8 cellular contexts compared by ENCODE assay signal in the genomic region with DNA sequence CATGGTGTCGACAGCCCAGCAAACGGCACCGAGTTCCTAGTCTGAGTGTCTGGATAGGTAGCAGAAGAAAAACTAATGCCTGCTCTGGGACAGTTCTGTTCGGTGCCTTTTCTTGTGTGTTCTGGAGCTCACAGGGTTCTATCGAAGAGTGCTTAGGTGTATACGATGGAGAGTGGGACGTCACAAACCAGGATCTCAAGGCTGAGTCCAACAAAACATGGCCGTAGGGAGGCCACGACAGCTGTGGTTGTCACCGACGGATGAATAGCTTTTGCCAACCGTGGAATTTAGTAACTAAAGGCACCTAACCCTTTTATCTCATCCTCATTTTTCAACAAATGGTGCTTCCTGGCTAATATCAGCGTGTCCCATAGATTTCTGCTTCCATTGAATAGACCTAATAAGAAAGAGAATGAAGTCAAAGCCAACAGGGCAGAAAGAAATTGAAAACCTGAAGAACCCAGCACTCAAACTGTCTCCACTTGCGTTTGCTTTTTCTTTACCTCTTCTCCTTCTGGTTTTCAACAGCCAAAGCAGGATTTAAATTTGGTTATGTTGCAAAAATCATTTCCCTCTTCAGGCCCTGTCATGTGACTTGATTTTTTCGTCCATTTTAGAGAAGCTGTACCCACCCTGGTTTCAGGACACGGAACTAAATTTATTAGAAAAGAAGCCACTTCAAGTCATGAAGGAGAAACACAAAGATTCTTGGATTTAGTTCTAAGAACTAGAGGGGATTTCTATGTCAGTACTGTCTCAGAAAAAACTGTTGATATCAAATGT. TPM values are rescaled to one million over a fixed set of nuclear protein-coding genes. Genes with fewer than 3 reads are reported as not detected.
A peak's percentile ranks its signal among the peaks of the same experiment; 100 is the strongest.
DNase-seq lines count a peak whose midpoint lies in the region; ATAC-seq and FAIRE-seq lines count a peak whose summit lies in the region.

No MANE protein-coding gene starts in this region.

- peak overlapping the region; percentile 95 for H3K27ac Mint-ChIP-seq in activated naive CD4-positive, alpha-beta T cell treated with anti-CD3 and anti-CD28 coated beads, Interleukin-2, amount 50 U/mL, for 24 hours
- peak overlapping the region; percentile 99 for H3K27ac Mint-ChIP-seq in dendritic cell treated with granulocyte-macrophage colony-stimulating factor and Interleukin-4, amounts not matched to agents 40 ng/mL and 50 ng/mL, for 4 days
- peak overlapping the region; percentile 83 to 91 for H3K27ac Mint-ChIP-seq in natural killer cell treated with Interleukin-12 subunit alpha and Interleukin-12 subunit beta and Interleukin-15 and Interleukin-18, amount 100 ng/mL, for 72 hours

- H3K36me3 Mint-ChIP-seq in activated naive CD4-positive, alpha-beta T cell treated with anti-CD3 and anti-CD28 coated beads, Interleukin-2, amount 50 U/mL, for 24 hours = peaks cover 9% of the 10 kb centered on the region
- H3K36me3 Mint-ChIP-seq in dendritic cell treated with granulocyte-macrophage colony-stimulating factor and Interleukin-4, amounts not matched to agents 40 ng/mL and 50 ng/mL, for 4 days (ENCODE audit: low read depth) = peaks cover 45% of the 10 kb centered on the region
- H3K36me3 Mint-ChIP-seq in natural killer cell treated with Interleukin-12 subunit alpha and Interleukin-12 subunit beta and Interleukin-15 and Interleukin-18, amount 100 ng/mL, for 72 hours = no peaks in the 10 kb centered on the region

- no peaks in the 10 kb centered on the region for H3K27me3 Mint-ChIP-seq in activated naive CD4-positive, alpha-beta T cell treated with anti-CD3 and anti-CD28 coated beads, Interleukin-2, amount 50 U/mL, for 24 hours
- H3K27me3 Mint-ChIP-seq in dendritic cell treated with granulocyte-macrophage colony-stimulating factor and Interleukin-4, amounts not matched to agents 40 ng/mL and 50 ng/mL, for 4 days = no peaks in the 10 kb centered on the region
- H3K27me3 Mint-ChIP-seq in natural killer cell treated with Interleukin-12 subunit alpha and Interleukin-12 subunit beta and Interleukin-15 and Interleukin-18, amount 100 ng/mL, for 72 hours = no peaks in the 10 kb centered on the region

- ATAC-seq in natural killer cell treated with Interleukin-12 subunit alpha and Interleukin-12 subunit beta and Interleukin-15 and Interleukin-18, amount 100 ng/mL, for 72 hours = no peak
- ATAC-seq in GM18517 (IDR thresholded peaks at IDR 0.05; ENCODE audit: unreplicated experiment) = no peak

- H3K4me1 Mint-ChIP-seq in activated naive CD4-positive, alpha-beta T cell treated with anti-CD3 and anti-CD28 coated beads, Interleukin-2, amount 50 U/mL, for 24 hours = peaks cover 69% of the 10 kb centered on the region
- peaks cover 35% of the 10 kb centered on the region for H3K4me1 Mint-ChIP-seq in dendritic cell treated with granulocyte-macrophage colony-stimulating factor and Interleukin-4, amounts not matched to agents 40 ng/mL and 50 ng/mL, for 4 days (ENCODE audit: low read depth)
- H3K4me1 Mint-ChIP-seq in natural killer cell treated with Interleukin-12 subunit alpha and Interleukin-12 subunit beta and Interleukin-15 and Interleukin-18, amount 100 ng/mL, for 72 hours (ENCODE audit: low read depth in 2 of 2) = peaks cover 10 to 16% of the 10 kb centered on the region in 2 donors

- H3K9me3 Mint-ChIP-seq in activated naive CD4-positive, alpha-beta T cell treated with anti-CD3 and anti-CD28 coated beads, Interleukin-2, amount 50 U/mL, for 24 hours = no peaks in the 10 kb centered on the region
- no peaks in the 10 kb centered on the region for H3K9me3 Mint-ChIP-seq in dendritic cell treated with granulocyte-macrophage colony-stimulating factor and Interleukin-4, amounts not matched to agents 40 ng/mL and 50 ng/mL, for 4 days
- no peaks in the 10 kb centered on the region for H3K9me3 Mint-ChIP-seq in natural killer cell treated with Interleukin-12 subunit alpha and Interleukin-12 subunit beta and Interleukin-15 and Interleukin-18, amount 100 ng/mL, for 72 hours

- intact Hi-C loops in dendritic cell treated with granulocyte-macrophage colony-stimulating factor and Interleukin-4, amounts not matched to agents 40 ng/mL and 50 ng/mL, for 4 days (cut with micrococcal nuclease) = loop anchor here (2.0 kb wide), 1 partner anchor 42 kb away; a partner anchor contains a TSS

- no peak for DNase-seq in activated naive CD4-positive, alpha-beta T cell treated with anti-CD3 and anti-CD28 coated beads, Interleukin-2, amount 50 U/mL, for 16 hours
- DNase-seq in NCI-H345 treated with DMSO at 0.1 percent for 48 hours (lab: John Stamatoyannopoulos, UW; ENCODE audit: unreplicated experiment) (peak; percentile 68), HTR-8/SVneo (ENCODE audit: insufficient read length, low spot score) (no peak), HuH-7.5 (ENCODE audit: low spot score) (no peak)
- DNase-seq in natural killer cell treated with Interleukin-12 subunit alpha and Interleukin-12 subunit beta and Interleukin-15 and Interleukin-18, amount 100 ng/mL, for 72 hours (ENCODE audit: low spot score) = no peak

- H3K4me3 Mint-ChIP-seq in activated naive CD4-positive, alpha-beta T cell treated with anti-CD3 and anti-CD28 coated beads, Interleukin-2, amount 50 U/mL, for 24 hours = peak overlapping the region; percentile 96
- H3K4me3 Mint-ChIP-seq in dendritic cell treated with granulocyte-macrophage colony-stimulating factor and Interleukin-4, amounts not matched to agents 40 ng/mL and 50 ng/mL, for 4 days = peak overlapping the region; percentile 99
- H3K4me3 Mint-ChIP-seq in natural killer cell treated with Interleukin-12 subunit alpha and Interleukin-12 subunit beta and Interleukin-15 and Interleukin-18, amount 100 ng/mL, for 72 hours = peak overlapping the region; percentile 92

- FAIRE-seq in HTR-8/SVneo (lab: Jason Lieb, UNC) = no peak

RNA-seq across cellular contexts. Expression of a gene that starts 0.8 kb away (rescaled TPM):
- 10 to 100 TPM; 15.4 to 17.4 TPM for total RNA-seq in natural killer cell treated with Interleukin-12 subunit alpha and Interleukin-12 subunit beta and Interleukin-15 and Interleukin-18, amount 100 ng/mL, for 72 hours

RNA-seq across cellular contexts. Expression of a gene that starts 42.9 kb away (rescaled TPM):
- total RNA-seq in natural killer cell treated with Interleukin-12 subunit alpha and Interleukin-12 subunit beta and Interleukin-15 and Interleukin-18, amount 100 ng/mL, for 72 hours = 10 to 100 TPM; 41.2 to 75.5 TPM
